In genomic region chr7:2112261-2113203, GRCh38 we compare ENCODE assay signal across 17 cellular contexts.
DNase-seq lines count a peak whose midpoint lies in the region; ATAC-seq and TF ChIP-seq lines count a peak whose summit lies in the region.
"Had no signal": no experiment of that assay in that cellular context is flagged by ENCODE, and none has a peak within 500 bp of the region (broad histone marks: within the 10 kb centered on the region; RNA-seq: fewer than 3 reads in every experiment).

No MANE protein-coding gene starts in this region.

- no peak overlapping the region for H3K27ac ChIP-seq in CD8-positive, alpha-beta memory T cell (ENCODE audit: low read depth, low read length)
- H3K27ac ChIP-seq in neural progenitor cell, result no peak overlapping the region
- H3K27ac ChIP-seq: C4-2B, RWPE1 had no signal

- H3K27me3 Mint-ChIP-seq in CD8-positive, alpha-beta memory T cell, result no peaks in the 10 kb centered on the region
- H3K27me3 Mint-ChIP-seq in T-helper 1 cell treated with Interleukin-12 subunit alpha and Interleukin-12 subunit beta and Interleukin-4 antibody, amounts not matched to agents 30 μg/mL and 1 μg/mL, for 36 hours (ENCODE audit: low read depth), result no peaks in the 10 kb centered on the region
- H3K27me3 Mint-ChIP-seq in neural progenitor cell (ENCODE audit: insufficient read depth, low read depth), result peaks cover 8% of the 10 kb centered on the region

- TF ChIP-seq CTCF in neural progenitor cell (IDR thresholded peaks at IDR 0.05), result no peak

- H3K9ac ChIP-seq in neural progenitor cell, result no peak overlapping the region

- no peak overlapping the region for H2AFZ ChIP-seq in neural progenitor cell (replicated peaks)

- H3K4me1 ChIP-seq in CD8-positive, alpha-beta memory T cell (ENCODE audit: insufficient read depth, low read length), result peaks cover 7% of the 10 kb centered on the region
- peaks cover 47% of the 10 kb centered on the region for H3K4me1 ChIP-seq in neural progenitor cell

- H3K4me1 Mint-ChIP-seq in CD8-positive, alpha-beta memory T cell, result peaks cover 21 to 42% (median 34%) of the 10 kb centered on the region in 3 donors
- peaks cover 27% of the 10 kb centered on the region for H3K4me1 Mint-ChIP-seq in T-helper 1 cell treated with Interleukin-12 subunit alpha and Interleukin-12 subunit beta and Interleukin-4 antibody, amounts not matched to agents 30 μg/mL and 1 μg/mL, for 36 hours (ENCODE audit: low read depth)
- peaks cover 62% of the 10 kb centered on the region for H3K4me1 Mint-ChIP-seq in neural progenitor cell

- CTCF ChIA-PET in CD8-positive, alpha-beta memory T cell (lab: Charles Lee), result no interaction called here

- ATAC-seq in GM18907 (IDR thresholded peaks at IDR 0.05; ENCODE audit: unreplicated experiment) (no peak), GM21825 (IDR thresholded peaks at IDR 0.05; ENCODE audit: unreplicated experiment) (no peak), HG03354 (IDR thresholded peaks at IDR 0.05; ENCODE audit: poor library complexity, severe bottlenecking, unreplicated experiment) (no peak)

- H3K9me3 Mint-ChIP-seq in CD8-positive, alpha-beta memory T cell, result no peaks in the 10 kb centered on the region
- H3K9me3 Mint-ChIP-seq in T-helper 1 cell treated with Interleukin-12 subunit alpha and Interleukin-12 subunit beta and Interleukin-4 antibody, amounts not matched to agents 30 μg/mL and 1 μg/mL, for 36 hours, result no peaks in the 10 kb centered on the region
- no peaks in the 10 kb centered on the region for H3K9me3 Mint-ChIP-seq in neural progenitor cell

- peak overlapping the region in 7 of 8 donors; percentile 9 to 78 (median 68) for H3K27ac Mint-ChIP-seq in CD8-positive, alpha-beta memory T cell
- peak overlapping the region; percentile 41 for H3K27ac Mint-ChIP-seq in T-helper 1 cell treated with Interleukin-12 subunit alpha and Interleukin-12 subunit beta and Interleukin-4 antibody, amounts not matched to agents 30 μg/mL and 1 μg/mL, for 36 hours
- H3K27ac Mint-ChIP-seq in neural progenitor cell, result peak overlapping the region; percentile 86

- H4K20me1 ChIP-seq in neural progenitor cell (ENCODE audit: low read depth), result peaks cover 23% of the 10 kb centered on the region

- H3K4me2 ChIP-seq in neural progenitor cell, result no peak overlapping the region

- peaks cover 0 to 3% (median 2%) of the 10 kb centered on the region in 3 donors for H3K36me3 Mint-ChIP-seq in CD8-positive, alpha-beta memory T cell
- no peaks in the 10 kb centered on the region for H3K36me3 Mint-ChIP-seq in T-helper 1 cell treated with Interleukin-12 subunit alpha and Interleukin-12 subunit beta and Interleukin-4 antibody, amounts not matched to agents 30 μg/mL and 1 μg/mL, for 36 hours (ENCODE audit: low read depth)
- H3K36me3 Mint-ChIP-seq in neural progenitor cell, result peaks cover 8% of the 10 kb centered on the region

- H3K4me3 Mint-ChIP-seq in CD8-positive, alpha-beta memory T cell, result peak overlapping the region; percentile 46 to 87 (median 75)
- H3K4me3 Mint-ChIP-seq in T-helper 1 cell treated with Interleukin-12 subunit alpha and Interleukin-12 subunit beta and Interleukin-4 antibody, amounts not matched to agents 30 μg/mL and 1 μg/mL, for 36 hours, result peak overlapping the region; percentile 50
- H3K4me3 Mint-ChIP-seq in neural progenitor cell, result no peak overlapping the region

- H3K79me2 ChIP-seq in neural progenitor cell (ENCODE audit: low read depth), result no peaks in the 10 kb centered on the region

- POLR2A ChIA-PET in CD8-positive, alpha-beta memory T cell (lab: Charles Lee), result interaction anchor here (0.6 kb wide), 1 partner anchor 354 kb away, joined by 5 read pairs; no protein-coding TSS in a partner anchor

- no peak for DNase-seq in CD8-positive, alpha-beta memory T cell
- DNase-seq in dermis microvascular lymphatic vessel endothelial cell (ENCODE audit: low read depth in 2 of 2) (peak; percentile 75 to 80), neural progenitor cell (ENCODE audit: low spot score) (no peak), T-helper 9 cell (no peak)
- DNase-seq: foreskin fibroblast; H7; islet precursor cell; NCI-H187 treated with DMSO at 0.1 percent for 48 hours; NCI-H774; stimulated activated CD4-positive, alpha-beta T cell treated with anti-CD3 and anti-CD28 coated beads, Interleukin-4, amount 100 ng/mL, for 4 hours; stomach had no signal

- no peaks in the 10 kb centered on the region for H3K27me3 ChIP-seq in CD8-positive, alpha-beta memory T cell (ENCODE audit: insufficient read depth, low read length, poor library complexity, severe bottlenecking)
- no peaks in the 10 kb centered on the region for H3K27me3 ChIP-seq in neural progenitor cell
- H3K27me3 ChIP-seq: stomach had no signal

- no peak overlapping the region for H3K4me3 ChIP-seq in CD8-positive, alpha-beta memory T cell (ENCODE audit: low read length)
- no peak overlapping the region for H3K4me3 ChIP-seq in neural progenitor cell
- H3K4me3 ChIP-seq: stomach had no signal

- H3K36me3 ChIP-seq in CD8-positive, alpha-beta memory T cell (ENCODE audit: insufficient read depth, low read length), result no peaks in the 10 kb centered on the region
- H3K36me3 ChIP-seq in neural progenitor cell, result no peaks in the 10 kb centered on the region

- H3K9me3 ChIP-seq in CD8-positive, alpha-beta memory T cell (ENCODE audit: low read length), result no peaks in the 10 kb centered on the region
- no peaks in the 10 kb centered on the region for H3K9me3 ChIP-seq in neural progenitor cell (ENCODE audit: low read depth)
- H3K9me3 ChIP-seq: stomach had no signal

- peaks cover 25% of the 10 kb centered on the region for H3F3A ChIP-seq in neural progenitor cell (ENCODE audit: low read depth)

Comparison
In these comparisons a context has a peak if more than half of its experiments do, and no peak if none do; other contexts are left out.
1. DNase-seq: peak in dermis microvascular lymphatic vessel endothelial cell (2 of 2); none in CD8-positive, alpha-beta memory T cell (0 of 5), neural progenitor cell (single experiment) and T-helper 9 cell (single experiment).
2. Peak in every context shown above with its lines, with median percentiles within 50 percentile points of each other: H3K27ac Mint-ChIP-seq.